20 cellular contexts compared by ENCODE assay signal in the genomic region with DNA sequence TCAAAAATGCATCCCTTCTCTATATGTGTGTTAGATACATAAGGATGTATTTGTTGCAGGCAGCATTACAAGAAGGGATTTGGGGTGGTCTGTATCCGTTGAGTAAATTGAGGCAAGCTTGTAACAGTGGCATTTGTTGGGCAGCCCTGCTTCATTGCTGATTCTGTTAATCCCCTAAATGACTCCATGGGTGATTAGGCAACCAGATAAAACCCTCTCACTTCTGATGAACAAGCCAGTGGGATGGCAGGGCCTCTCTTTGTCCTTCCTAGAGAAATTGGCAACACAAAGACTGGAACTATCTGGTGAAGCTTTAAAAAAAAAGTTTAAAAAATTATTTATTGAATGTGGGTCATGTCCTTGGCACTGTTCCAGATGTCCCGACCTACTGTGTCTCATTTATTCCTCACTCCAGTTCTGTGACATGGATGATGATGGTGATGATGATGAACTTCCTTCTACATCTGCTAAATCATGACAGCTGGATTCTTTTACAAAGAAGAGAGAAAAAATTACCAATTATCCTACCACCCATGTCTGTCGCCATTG. TPM values are rescaled to one million over a fixed set of nuclear protein-coding genes. Genes with fewer than 3 reads are reported as not detected.
A peak's percentile ranks its signal among the peaks of the same experiment; 100 is the strongest.
DNase-seq lines count a peak whose midpoint lies in the region; ATAC-seq, FAIRE-seq and TF ChIP-seq lines count a peak whose summit lies in the region.
"Had no signal": no experiment of that assay in that cellular context is flagged by ENCODE, and none has a peak within 500 bp of the region (broad histone marks: within the 10 kb centered on the region; RNA-seq: fewer than 3 reads in every experiment).

No MANE protein-coding gene starts in this region.

- H2AFZ ChIP-seq in IMR-90 (replicated peaks; ENCODE audit: low read length, poor library complexity) = no peak overlapping the region
- no peak overlapping the region for H2AFZ ChIP-seq in GM12878 (ENCODE audit: control insufficient read depth, low read depth, low read length)

- H2BK120ac ChIP-seq in IMR-90 (ENCODE audit: low read depth, low read length) = peak overlapping the region; percentile 58; the same call in 1 of the 2 replicates

- RAD21 ChIA-PET in GM12878 (lab: Charles Lee; ENCODE audit: unreplicated experiment) = interaction anchor here (1.1 to 1.5 kb wide), 3 partner anchors 9 to 15 kb away, joined by 4 to 5 read pairs (median 5); no protein-coding TSS in a partner anchor

- H2BK5ac ChIP-seq in IMR-90 (ENCODE audit: low read depth, low read length, poor library complexity, severe bottlenecking) = peak overlapping the region; percentile 25

- H3K14ac ChIP-seq in IMR-90 (replicated peaks; ENCODE audit: low read depth, low read length) = peak overlapping the region; percentile 69

- H2AK5ac ChIP-seq in IMR-90 (ENCODE audit: low read depth, low read length) = peak overlapping the region; percentile 67

- TF ChIP-seq EP300 in GM12878 (IDR thresholded peaks at IDR 0.05; ENCODE audit: borderline replicate concordance in 1 of 2, control insufficient read depth in 1 of 2, low read depth in 2 of 2, low read length in 2 of 2) = no peak

- DNase-seq in IMR-90 (peak; percentile 58), GM12878 (ENCODE audit: low read depth, low spot score) (no peak), lung microvascular endothelial cell (ENCODE audit: low read depth in 2 of 2) (peak; percentile 87 to 91), type B pancreatic cell (ENCODE audit: extremely low spot score, unreplicated experiment) (no peak), MG63 (no peak)
- no peak for DNase-seq in stimulated activated naive B cell treated with anti-CD40 and anti-IgM and Interleukin-4, amounts not matched to agents 10 μg/mL and 1 μg/mL and 100 μg/mL, for 72 hours
- DNase-seq: activated effector memory CD4-positive, alpha-beta T cell treated with anti-CD3 and anti-CD28 coated beads, Interleukin-2, amount 50 U/mL, for 16 hours; anterior cingulate cortex; CD4-positive, alpha-beta memory T cell; colonic mucosa; hypothalamus; NCI-H1092 treated with DMSO at 0.1 percent for 48 hours; NCI-H748 treated with DMSO at 0.1 percent for 48 hours; Peyer's patch; T-cell; upper lobe of right lung had no signal

- TF ChIP-seq POLR2A in IMR-90 (IDR thresholded peaks at IDR 0.05; ENCODE audit: low read depth, low read length) (no peak), GM12878 (IDR thresholded peaks at IDR 0.05; ENCODE audit: low read depth, low read length) (no peak)

- peaks cover 23% of the 10 kb centered on the region for H3K9me1 ChIP-seq in IMR-90 (ENCODE audit: insufficient read depth, low read length)

- intact Hi-C loops in IMR-90 (cut with micrococcal nuclease) (no loop called here), GM12878 (cut with micrococcal nuclease; ENCODE audit: unreplicated experiment) (no loop called here)

- peaks cover 31 to 57% of the 10 kb centered on the region in 2 experiments for H3K79me1 ChIP-seq in IMR-90 (ENCODE audit: low read depth in 1 of 2, low read length in 2 of 2)

- H3K56ac ChIP-seq in IMR-90 (ENCODE audit: extremely low read depth, insufficient read depth, low read length) = 0 out of 2 replicates have a peak overlapping the region, but pooled peaks have one; percentile 15

- no peak overlapping the region for H3K9ac ChIP-seq in IMR-90 (ENCODE audit: low read depth, low read length)
- H3K9ac ChIP-seq in GM12878 (ENCODE audit: control insufficient read depth, insufficient read depth, low read length) = no peak overlapping the region

- H3K36me3 Mint-ChIP-seq in stimulated activated naive B cell treated with anti-CD40 and anti-IgM and Interleukin-4, amounts not matched to agents 10 μg/mL and 1 μg/mL and 100 μg/mL, for 72 hours = peaks cover 1 to 5% of the 10 kb centered on the region in 2 donors
- H3K36me3 Mint-ChIP-seq in type B pancreatic cell = peaks cover 13% of the 10 kb centered on the region
- H3K36me3 Mint-ChIP-seq: CD4-positive, alpha-beta memory T cell; T-cell had no signal

- no peak for TF ChIP-seq RAD21 in IMR-90 (IDR thresholded peaks at IDR 0.05; ENCODE audit: low read length)
- no peak for TF ChIP-seq RAD21 in GM12878 (IDR thresholded peaks at IDR 0.05; ENCODE audit: insufficient read depth, low read depth, low read length)

- no peak overlapping the region for H2AK9ac ChIP-seq in IMR-90 (replicated peaks; ENCODE audit: low read depth, low read length, poor library complexity)

- no peak overlapping the region for H3K23ac ChIP-seq in IMR-90 (ENCODE audit: low read depth, low read length)

- H3K27ac Mint-ChIP-seq in stimulated activated naive B cell treated with anti-CD40 and anti-IgM and Interleukin-4, amounts not matched to agents 10 μg/mL and 1 μg/mL and 100 μg/mL, for 72 hours = peak overlapping the region; percentile 69
- no peak overlapping the region for H3K27ac Mint-ChIP-seq in type B pancreatic cell
- H3K27ac Mint-ChIP-seq: CD4-positive, alpha-beta memory T cell; T-cell had no signal

- H3K4me1 ChIP-seq in IMR-90 (ENCODE audit: control insufficient read depth, insufficient read depth, low read length) = peaks cover 27% of the 10 kb centered on the region
- peaks cover 40% of the 10 kb centered on the region for H3K4me1 ChIP-seq in GM12878 (ENCODE audit: control insufficient read depth, insufficient read depth, low read length)
- H3K4me1 ChIP-seq: colonic mucosa had no signal

- H3K27me3 Mint-ChIP-seq in stimulated activated naive B cell treated with anti-CD40 and anti-IgM and Interleukin-4, amounts not matched to agents 10 μg/mL and 1 μg/mL and 100 μg/mL, for 72 hours = no peaks in the 10 kb centered on the region
- H3K27me3 Mint-ChIP-seq in type B pancreatic cell = peaks cover 10% of the 10 kb centered on the region

- H2BK15ac ChIP-seq in IMR-90 (ENCODE audit: low read depth, low read length) = peak overlapping the region; percentile 63; the same call in 2 of the 3 replicates

- peak overlapping the region; percentile 60; the same call in 1 of the 2 replicates for H3K18ac ChIP-seq in IMR-90 (ENCODE audit: low read depth, low read length)

- WGBS in IMR-90 (ENCODE audit: extremely low coverage in 2 of 2, insufficient read length in 1 of 2), 2 experiments = 50% methylated on average over 1 of the region's 3 CpGs; no CpG with 5 or more reads in 1 of the 2 experiments
- 51% methylated on average over 3 of the region's 3 CpGs for WGBS in GM12878 (ENCODE audit: insufficient coverage, insufficient replicate concordance, low lambda C conversion rate, missing lambda C conversion rate)

- H3K4ac ChIP-seq in IMR-90 (ENCODE audit: low read depth, low read length) = peak overlapping the region; percentile 44

- POLR2A ChIA-PET in IMR-90 (lab: Charles Lee; ENCODE audit: unreplicated experiment) (interaction anchor here (0.6 kb wide), 1 partner anchor 1804 kb away, joined by 3 read pairs; no protein-coding TSS in a partner anchor), GM12878 (lab: Charles Lee) (interaction anchor here (1.1 to 1.9 kb wide), 3 partner anchors 9 to 13 kb away, joined by 3 to 6 read pairs (median 3); no protein-coding TSS in a partner anchor)

- peaks cover 0 to 2% of the 10 kb centered on the region in 2 donors for H3K9me3 Mint-ChIP-seq in stimulated activated naive B cell treated with anti-CD40 and anti-IgM and Interleukin-4, amounts not matched to agents 10 μg/mL and 1 μg/mL and 100 μg/mL, for 72 hours
- no peaks in the 10 kb centered on the region for H3K9me3 Mint-ChIP-seq in type B pancreatic cell
- H3K9me3 Mint-ChIP-seq: CD4-positive, alpha-beta memory T cell; T-cell had no signal

- TF ChIP-seq CTCF in IMR-90 (conservative IDR thresholded peaks at IDR 0.05; ENCODE audit: low read depth, low read length) = no peak
- TF ChIP-seq CTCF in GM12878 (IDR thresholded peaks at IDR 0.05 in 2 of 3, conservative IDR thresholded peaks at IDR 0.05 in 1 of 3; ENCODE audit: control insufficient read depth in 2 of 3, extremely low read depth in 1 of 3, insufficient read depth in 1 of 3, low read depth in 3 of 3, low read length in 3 of 3) = no peak
- no peak for TF ChIP-seq CTCF in type B pancreatic cell (conservative IDR thresholded peaks at IDR 0.05)

- in situ Hi-C loops in IMR-90 (cut with MboI; ENCODE audit: low sequenced_read_pairs) (no loop called here), GM12878 (cut with MboI) (loop anchor here (25.0 kb wide), 1 partner anchor 1624 kb away; no protein-coding TSS in a partner anchor)

- BruUV-seq in IMR-90 (replicated peaks; lab: Mats Ljungman, UMichigan) (no TSS peak), GM12878 (replicated peaks; lab: Mats Ljungman, UMichigan) (no TSS peak)

- H3K4me3 ChIP-seq in IMR-90 (ENCODE audit: insufficient read depth, low read depth, low read length) (no peak overlapping the region), GM12878 (no peak overlapping the region), MG63 (no peak overlapping the region)
- H3K4me3 ChIP-seq: colonic mucosa, Peyer's patch, upper lobe of right lung had no signal

- H4K8ac ChIP-seq in IMR-90 (ENCODE audit: low read depth in 2 of 2, low read length in 2 of 2) = peak overlapping the region; percentile 32 to 53; a peak in 3 of 4 replicates

- H4K91ac ChIP-seq in IMR-90 (ENCODE audit: insufficient read depth, low read depth, low read length) = peak overlapping the region; percentile 30

- no peak overlapping the region for H3K4me3 Mint-ChIP-seq in stimulated activated naive B cell treated with anti-CD40 and anti-IgM and Interleukin-4, amounts not matched to agents 10 μg/mL and 1 μg/mL and 100 μg/mL, for 72 hours
- no peak overlapping the region for H3K4me3 Mint-ChIP-seq in type B pancreatic cell
- H3K4me3 Mint-ChIP-seq: CD4-positive, alpha-beta memory T cell; T-cell had no signal

- FAIRE-seq in GM12878 (lab: Jason Lieb, UNC) = no peak
- FAIRE-seq: GM18507, HepG2 had no signal

- peak overlapping the region; percentile 31; the same call in 1 of the 2 replicates for H2BK20ac ChIP-seq in IMR-90 (ENCODE audit: low read depth, low read length)

- CTCF ChIA-PET in IMR-90 (lab: Yijun Ruan, JAX) = interaction anchor here (1.0 kb wide), 1 partner anchor 11 kb away, joined by 3 read pairs; no protein-coding TSS in a partner anchor
- CTCF ChIA-PET in GM12878 (lab: Yijun Ruan, JAX) = interaction anchor here (1.2 to 2.8 kb wide), 5 partner anchors 9 to 171 kb away, joined by 3 to 9 read pairs (median 5); no protein-coding TSS in a partner anchor

- no peaks in the 10 kb centered on the region for H4K20me1 ChIP-seq in IMR-90 (ENCODE audit: insufficient read depth, low read length)
- H4K20me1 ChIP-seq in GM12878 (ENCODE audit: control insufficient read depth, insufficient read depth) = no peaks in the 10 kb centered on the region

- peak overlapping the region; percentile 16 for H4K5ac ChIP-seq in IMR-90 (ENCODE audit: low read depth, low read length)

- peaks cover 45 to 69% of the 10 kb centered on the region in 2 donors for H3K4me1 Mint-ChIP-seq in stimulated activated naive B cell treated with anti-CD40 and anti-IgM and Interleukin-4, amounts not matched to agents 10 μg/mL and 1 μg/mL and 100 μg/mL, for 72 hours
- H3K4me1 Mint-ChIP-seq in type B pancreatic cell (ENCODE audit: unreplicated experiment) = peaks cover 46% of the 10 kb centered on the region
- H3K4me1 Mint-ChIP-seq: CD4-positive, alpha-beta memory T cell had no signal

- SMC1A ChIA-PET in GM12878 (lab: Charles Lee; ENCODE audit: uncharacterized antibody, unreplicated experiment) = interaction anchor here (1.1 to 6.4 kb wide), 8 partner anchors 8 to 37 kb away, joined by 3 to 50 read pairs (median 4); no protein-coding TSS in a partner anchor

- H3K36me3 ChIP-seq in IMR-90 (ENCODE audit: control insufficient read depth, insufficient read depth, low read length) (peaks cover 13% of the 10 kb centered on the region), GM12878 (ENCODE audit: control insufficient read depth in 2 of 2, insufficient read depth in 2 of 2, low read length in 1 of 2) (no peaks in the 10 kb centered on the region), MG63 (no peaks in the 10 kb centered on the region)
- H3K36me3 ChIP-seq: colonic mucosa, Peyer's patch, upper lobe of right lung had no signal

- H3K27ac ChIP-seq in IMR-90 (ENCODE audit: insufficient read depth, low read length) (no peak overlapping the region), GM12878 (ENCODE audit: control insufficient read depth, insufficient read depth) (peak overlapping the region; percentile 2; the same call in 1 of the 2 replicates)

- H3K79me2 ChIP-seq in GM12878 (ENCODE audit: control insufficient read depth, insufficient read depth, low read length) = no peaks in the 10 kb centered on the region

- ATAC-seq in IMR-90 (ENCODE audit: low read depth) (no peak), GM12878 (no peak), GM18520 (IDR thresholded peaks at IDR 0.05; ENCODE audit: unreplicated experiment) (no peak), GM21528 (IDR thresholded peaks at IDR 0.05; ENCODE audit: low FRiP score, unreplicated experiment) (no peak)
- peak in 1 of 2 donors; percentile 18 for ATAC-seq in stimulated activated naive B cell treated with anti-CD40 and anti-IgM and Interleukin-4, amounts not matched to agents 10 μg/mL and 1 μg/mL and 100 μg/mL, for 72 hours (replicated peaks)
- ATAC-seq: HepG2, T-cell, upper lobe of right lung had no signal

- no peaks in the 10 kb centered on the region for H3K9me3 ChIP-seq in IMR-90 (ENCODE audit: control insufficient read depth, insufficient read depth, low read length)
- no peaks in the 10 kb centered on the region for H3K9me3 ChIP-seq in GM12878 (replicated peaks; ENCODE audit: control insufficient read depth, insufficient read depth, low read length)
- no peaks in the 10 kb centered on the region for H3K9me3 ChIP-seq in MG63
- H3K9me3 ChIP-seq: colonic mucosa, Peyer's patch, upper lobe of right lung had no signal

- no peaks in the 10 kb centered on the region for H3K27me3 ChIP-seq in IMR-90 (ENCODE audit: control insufficient read depth, insufficient read depth, low read length)
- H3K27me3 ChIP-seq in GM12878 (replicated peaks in 1 of 2; ENCODE audit: control insufficient read depth in 2 of 2, insufficient read depth in 2 of 2, low read length in 1 of 2) = no peaks in the 10 kb centered on the region
- H3K27me3 ChIP-seq in MG63 = no peaks in the 10 kb centered on the region
- H3K27me3 ChIP-seq: colonic mucosa, Peyer's patch, upper lobe of right lung had no signal

- H3K4me2 ChIP-seq in IMR-90 (ENCODE audit: low read depth, low read length) = no peak overlapping the region
- no peak overlapping the region for H3K4me2 ChIP-seq in GM12878 (ENCODE audit: control insufficient read depth, insufficient read depth)

- dilution Hi-C loops in IMR-90 (cut with HindIII; ENCODE audit: low sequenced_read_pairs, unreplicated experiment) = no loop called here

RNA-seq across cellular contexts. Expression of gene NRP2, which starts 30.8 kb away (rescaled TPM):
- 43.3 and 46.4 TPM in 2 replicates for total RNA-seq in IMR-90 (2012; rRNA removed)
- 45.2 and 51.3 TPM in 2 replicates for polyA plus RNA-seq in IMR-90 (2012; rRNA removed)
- 40.6 and 48.8 TPM in 2 replicates for polyA plus RNA-seq in IMR-90 (2012; cell fraction: cytosol; rRNA removed)
- polyA plus RNA-seq in IMR-90 (2012; cell fraction: nucleus; rRNA removed; ENCODE audit: low replicate concordance) = 27.6 and 54.4 TPM in 2 replicates
- total RNA-seq in GM12878 (2013; cell fraction: nucleolus; rRNA removed) = 4.2 and 4.6 TPM in 2 replicates
- total RNA-seq in GM12878 (2014; rRNA removed) = 0.49 and 0.68 TPM in 2 replicates
- 0.32 and 0.63 TPM in 2 replicates for total RNA-seq in GM12878 (2014; rRNA removed; fragmentation: Illumina TruSeq; extraction: Trizol)
- total RNA-seq in GM12878 (2021) = 0.93 and 1.2 TPM in 2 replicates
- polyA plus RNA-seq in GM12878 (2011; ENCODE audit: low read depth) = 0.51 TPM
- polyA plus RNA-seq in GM12878 (2011; rRNA removed) = 0.16 and 0.39 TPM in 2 replicates
- polyA plus RNA-seq in GM12878 (2011; cell fraction: cytosol; rRNA removed) = 0.10 and 0.27 TPM in 2 replicates
- 0.25 and 0.37 TPM in 2 replicates for polyA plus RNA-seq in GM12878 (2011; cell fraction: nucleus; rRNA removed)
- 0.95 and 1.4 TPM in 2 replicates for polyA plus RNA-seq in GM12878 (2012)
- polyA plus RNA-seq in GM12878 (2014; fragmentation: Illumina TruSeq; extraction: Trizol) = 0.43 and 0.73 TPM in 2 replicates
- under 1 TPM; 0.06 to 0.22 TPM for polyA plus RNA-seq in GM12878 (2014; fragmentation: Nextera tagmentation; extraction: Ambion mirVana)
- polyA plus RNA-seq in GM12878 (2014; rRNA removed) = 0.22 and 0.44 TPM in 2 replicates
- under 1 TPM; 0.14 to 0.52 TPM for polyA plus RNA-seq in GM12878 (2016; fragmentation: Nextera tagmentation; extraction: Ambion mirVana)
- 0.37 and 0.57 TPM in 2 replicates for polyA minus RNA-seq in GM12878 (2011; rRNA and poly(A)+ RNA removed)
- not detected in 2 replicates for polyA minus RNA-seq in GM12878 (2011; cell fraction: cytosol; rRNA and poly(A)+ RNA removed)
- polyA minus RNA-seq in GM12878 (2011; cell fraction: nucleus; rRNA and poly(A)+ RNA removed) = 0.12 and 0.38 TPM in 2 replicates
- 137 and 163 TPM in 2 replicates for total RNA-seq in lung microvascular endothelial cell
- total RNA-seq in type B pancreatic cell (ENCODE audit: low replicate concordance) = 18.7 and 109 TPM in 2 replicates
- 3.5 TPM in 1 of 2 replicates, not detected in the other for total RNA-seq in MG63 (2014; rRNA removed; shearing (Covaris generic); ENCODE audit: low replicate concordance)
- polyA plus RNA-seq: CD4-positive, alpha-beta memory T cell had no signal

Comparison
In these comparisons a context has a peak if more than half of its experiments do, and no peak if none do; other contexts are left out.
1. DNase-seq: peak in IMR-90 (single experiment) and lung microvascular endothelial cell (2 of 2); none in GM12878 (single experiment), stimulated activated naive B cell treated with anti-CD40 and anti-IgM and Interleukin-4, amounts not matched to agents 10 μg/mL and 1 μg/mL and 100 μg/mL, for 72 hours (single experiment), type B pancreatic cell (single experiment) and MG63 (single experiment).